2 cellular contexts compared by ENCODE assay signal in genomic region chr3:58596828-58597518, GRCh38.
A peak's percentile ranks its signal among the peaks of the same experiment; 100 is the strongest.
TF ChIP-seq lines count a peak whose summit lies in the region.

No MANE protein-coding gene starts in this region.

TF ChIP-seq in liver, 16 proteins besides CTCF, POLR2A, EP300 and RAD21:
- TF ChIP-seq JUND (IDR thresholded peaks at IDR 0.05) (peak in 1 of 2 donors; percentile 21), ZBTB33 (IDR thresholded peaks at IDR 0.05) (no peak), NR2F2 (IDR thresholded peaks at IDR 0.05) (no peak), HNF4G (IDR thresholded peaks at IDR 0.05) (no peak), FOXA2 (IDR thresholded peaks at IDR 0.05) (no peak), EGR1 (IDR thresholded peaks at IDR 0.05; ENCODE audit: low read depth in 2 of 2) (no peak), HNF4A (conservative IDR thresholded peaks at IDR 0.05) (peak; percentile 58 to 71), REST (IDR thresholded peaks at IDR 0.05) (peak; percentile 14), FOXA1 (IDR thresholded peaks at IDR 0.05) (peak; percentile 41), SP1 (IDR thresholded peaks at IDR 0.05) (peak; percentile 40), MAX (IDR thresholded peaks at IDR 0.05) (peak; percentile 16), ATF3 (IDR thresholded peaks at IDR 0.05) (no peak), GABPA (IDR thresholded peaks at IDR 0.05 in 1 of 2, conservative IDR thresholded peaks at IDR 0.05 in 1 of 2) (no peak), TAF1 (conservative IDR thresholded peaks at IDR 0.05) (no peak), RXRA (IDR thresholded peaks at IDR 0.05) (peak; percentile 68 to 79), YY1 (IDR thresholded peaks at IDR 0.05) (no peak)

TF ChIP-seq in HepG2, 621 proteins besides CTCF, POLR2A, EP300 and RAD21:
- TF ChIP-seq ZMYM2 (CRISPR knock-in tag; IDR thresholded peaks at IDR 0.05): no peak
- no peak for TF ChIP-seq YEATS4 (CRISPR knock-in tag; IDR thresholded peaks at IDR 0.05; ENCODE audit: borderline replicate concordance)
- no peak for TF ChIP-seq NFYC (CRISPR knock-in tag; IDR thresholded peaks at IDR 0.05)
- TF ChIP-seq ZNF772 (CRISPR knock-in tag; IDR thresholded peaks at IDR 0.05): no peak
- TF ChIP-seq HMGXB4 (CRISPR knock-in tag; IDR thresholded peaks at IDR 0.05; ENCODE audit: borderline replicate concordance in 1 of 2, low read depth in 1 of 2): no peak
- no peak for TF ChIP-seq HNRNPH1 (optimal IDR thresholded peaks at IDR 0.05; ENCODE audit: low read depth, low read length)
- TF ChIP-seq SAP130 (CRISPR knock-in tag; IDR thresholded peaks at IDR 0.05; ENCODE audit: low read depth): no peak
- TF ChIP-seq CEBPG (CRISPR knock-in tag; IDR thresholded peaks at IDR 0.05): no peak
- TF ChIP-seq PREB (CRISPR knock-in tag; IDR thresholded peaks at IDR 0.05): no peak
- no peak for TF ChIP-seq DMTF1 (CRISPR knock-in tag; IDR thresholded peaks at IDR 0.05)
- TF ChIP-seq ZNF17 (CRISPR knock-in tag; IDR thresholded peaks at IDR 0.05): no peak
- no peak for TF ChIP-seq NCOA2 (CRISPR knock-in tag; IDR thresholded peaks at IDR 0.05)
- no peak for TF ChIP-seq ZNF674 (CRISPR knock-in tag; IDR thresholded peaks at IDR 0.05; ENCODE audit: low read depth)
- no peak for TF ChIP-seq ZNF160 (CRISPR knock-in tag; IDR thresholded peaks at IDR 0.05)
- no peak for TF ChIP-seq MBD4 (IDR thresholded peaks at IDR 0.05; ENCODE audit: borderline replicate concordance, low read length)
- TF ChIP-seq THRA (CRISPR knock-in tag; IDR thresholded peaks at IDR 0.05; ENCODE audit: borderline replicate concordance): no peak
- no peak for TF ChIP-seq ZHX1 (CRISPR knock-in tag; IDR thresholded peaks at IDR 0.05; ENCODE audit: low read depth)
- TF ChIP-seq MZF1 (CRISPR knock-in tag; IDR thresholded peaks at IDR 0.05; ENCODE audit: borderline replicate concordance): no peak
